ENCODE assay signal across 23 cellular contexts in the genomic region with DNA sequence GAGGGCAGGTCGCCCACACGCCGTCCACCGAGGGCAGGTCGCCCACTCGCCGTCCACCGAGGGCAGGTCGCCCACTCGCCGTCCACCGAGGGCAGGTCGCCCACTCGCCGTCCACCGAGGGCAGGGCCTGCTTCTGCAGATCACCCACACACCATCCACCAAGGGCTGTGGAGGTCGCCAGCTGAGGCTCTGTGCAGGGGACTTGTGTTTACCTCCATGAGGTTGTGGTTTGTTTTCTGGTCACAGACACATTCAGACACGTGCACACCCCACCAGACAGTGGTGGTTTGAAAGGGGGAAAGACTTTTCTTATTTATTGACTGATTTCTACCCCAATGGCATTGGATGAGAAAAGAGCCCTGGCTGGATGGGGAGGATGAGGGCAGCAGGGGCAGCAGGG.
"Had no signal": no experiment of that assay in that cellular context is flagged by ENCODE, and none has a peak within 500 bp of the region (broad histone marks: within the 10 kb centered on the region; RNA-seq: fewer than 3 reads in every experiment).

No MANE protein-coding gene starts in this region.

- H3K4me3 Mint-ChIP-seq: activated CD8-positive, alpha-beta T cell treated with anti-CD3 and anti-CD28 coated beads for 36 hours; activated naive CD4-positive, alpha-beta T cell treated with anti-CD3 and anti-CD28 coated beads for 36 hours; activated naive CD8-positive, alpha-beta T cell; activated T-helper 17 cell treated with anti-CD3 and anti-CD28 coated beads, Interleukin-2, amount 50 U/mL, for 72 hours; T-helper 2 cell treated with Interferon-gamma antibody and Interleukin-4, amounts not matched to agents 5 μg/mL and 100 μg/mL, for 36 hours had no signal

- H3K4me1 Mint-ChIP-seq: activated T-helper 17 cell treated with anti-CD3 and anti-CD28 coated beads, Interleukin-2, amount 50 U/mL, for 72 hours had no signal

- H3K36me3 Mint-ChIP-seq: activated naive CD8-positive, alpha-beta T cell had no signal

- FAIRE-seq: RCC 7860 had no signal

- H3K27me3 ChIP-seq: brain microvascular endothelial cell, SJSA1 had no signal

- H3K9me3 ChIP-seq: SJSA1 had no signal

- ATAC-seq: activated CD4-positive, CD25-positive, alpha-beta regulatory T cell treated with anti-CD3 and anti-CD28 coated beads, Interleukin-2, amount 50 U/mL, for 24 hours; activated CD8-positive, alpha-beta T cell treated with anti-CD3 and anti-CD28 coated beads for 36 hours; activated T-helper 17 cell treated with anti-CD3 and anti-CD28 coated beads, Interleukin-2, amount 50 U/mL, for 72 hours; PC-3; SK-N-SH treated with all-trans-retinoic acid at 6 μM for 48 hours had no signal

- H3K27ac ChIP-seq: brain microvascular endothelial cell, SJSA1 had no signal

- H3K4me3 ChIP-seq: SJSA1 had no signal

- H3K36me3 ChIP-seq: brain microvascular endothelial cell, SJSA1 had no signal

- H3K27ac Mint-ChIP-seq: activated CD8-positive, alpha-beta T cell treated with anti-CD3 and anti-CD28 coated beads for 36 hours; activated naive CD4-positive, alpha-beta T cell treated with anti-CD3 and anti-CD28 coated beads for 36 hours; activated naive CD8-positive, alpha-beta T cell; activated T-helper 17 cell treated with anti-CD3 and anti-CD28 coated beads, Interleukin-2, amount 50 U/mL, for 72 hours; T-helper 2 cell treated with Interferon-gamma antibody and Interleukin-4, amounts not matched to agents 5 μg/mL and 100 μg/mL, for 36 hours had no signal

- H3K4me1 ChIP-seq: SJSA1 had no signal

- DNase-seq: activated CD4-positive, alpha-beta T cell treated with anti-CD3 and anti-CD28 coated beads for 4 hours; activated CD8-positive, alpha-beta T cell treated with anti-CD3 and anti-CD28 coated beads for 36 hours; activated gamma-delta T cell; activated naive CD4-positive, alpha-beta T cell treated with anti-CD3 and anti-CD28 coated beads for 36 hours; activated T-cell treated with anti-CD3 and anti-CD28 coated beads for 4 hours; brain microvascular endothelial cell; Kasumi-1; NCI-H1048; NCI-H146; NCI-H187 treated with DMSO at 0.1 percent for 48 hours; NCI-H2081 treated with DMSO at 0.1 percent for 48 hours; NCI-H446; NCI-H524; PC-3; SHP77; SW 1271 had no signal

- H3K9me3 Mint-ChIP-seq: activated CD8-positive, alpha-beta T cell treated with anti-CD3 and anti-CD28 coated beads for 36 hours; T-helper 2 cell treated with Interferon-gamma antibody and Interleukin-4, amounts not matched to agents 5 μg/mL and 100 μg/mL, for 36 hours had no signal
